Comparison of ENCODE assay signal across 30 cellular contexts in the genomic region with DNA sequence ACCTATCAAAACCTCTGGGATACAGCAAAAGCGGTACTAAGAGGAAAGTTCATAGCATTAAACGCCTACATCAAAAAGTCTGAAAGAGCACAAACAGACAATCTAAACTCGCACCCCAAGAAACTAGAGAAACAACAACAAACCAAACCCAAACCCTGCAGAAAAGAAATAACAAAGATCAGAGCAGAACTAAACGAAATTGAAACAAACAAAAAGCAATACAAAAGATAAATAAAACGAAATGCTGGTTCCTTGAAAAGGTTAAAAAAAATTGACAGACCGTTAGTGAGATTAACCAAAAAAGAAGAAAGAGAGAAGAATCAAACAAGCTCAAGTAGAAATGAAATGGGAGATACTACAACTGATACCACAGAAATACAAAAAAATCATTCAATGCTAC.
"Had no signal": no experiment of that assay in that cellular context is flagged by ENCODE, and none has a peak within 500 bp of the region (broad histone marks: within the 10 kb centered on the region; RNA-seq: fewer than 3 reads in every experiment).

No MANE protein-coding gene starts in this region.

- ATAC-seq: activated CD4-positive, alpha-beta T cell treated with anti-CD3 and anti-CD28 coated beads for 36 hours; activated CD8-positive, alpha-beta memory T cell treated with anti-CD3 and anti-CD28 coated beads, Interleukin-2, amount 10 ng/mL, durations not matched to agents 7 days and 5 days; activated CD8-positive, alpha-beta T cell treated with anti-CD3 and anti-CD28 coated beads, Interleukin-2, amount 10 ng/mL, durations not matched to agents 7 days and 5 days; activated naive CD4-positive, alpha-beta T cell treated with anti-CD3 and anti-CD28 coated beads, Interleukin-2, amount 50 U/mL, for 72 hours; activated T-cell treated with anti-CD3 and anti-CD28 coated beads, Interleukin-2, amount 50 U/mL, for 72 hours; effector memory CD8-positive, alpha-beta T cell; foreskin keratinocyte; gastrocnemius medialis; heart left ventricle had no signal

- H3K9me3 ChIP-seq: gastrocnemius medialis had no signal

- H3K4me3 ChIP-seq: ascending aorta, breast epithelium, cardiac muscle cell, coronary artery, dorsolateral prefrontal cortex, esophagus muscularis mucosa, gastrocnemius medialis, heart left ventricle had no signal

- H3K27me3 ChIP-seq: ascending aorta, breast epithelium, cardiac muscle cell, dorsolateral prefrontal cortex, esophagus muscularis mucosa, foreskin keratinocyte, gastrocnemius medialis, heart left ventricle had no signal

- DNase-seq: activated CD4-positive, alpha-beta memory T cell treated with anti-CD3 and anti-CD28 coated beads for 36 hours; activated CD4-positive, alpha-beta T cell treated with anti-CD3 and anti-CD28 coated beads for 36 hours; activated CD4-positive, alpha-beta T cell treated with anti-CD3 and anti-CD28 coated beads, Interleukin-2, amount 10 ng/mL, durations not matched to agents 24 days and 14 days; activated CD4-positive, CD25-positive, alpha-beta regulatory T cell; activated CD4-positive, CD25-positive, alpha-beta regulatory T cell treated with anti-CD3 and anti-CD28 coated beads, Interleukin-2, amount 50 U/mL, for 72 hours; activated CD8-positive, alpha-beta memory T cell treated with anti-CD3 and anti-CD28 coated beads, Interleukin-2, amount 10 ng/mL, durations not matched to agents 7 days and 5 days; activated CD8-positive, alpha-beta memory T cell treated with anti-CD3 and anti-CD28 coated beads, Interleukin-2, amount 50 U/mL, for 48 hours; activated CD8-positive, alpha-beta T cell treated with anti-CD3 and anti-CD28 coated beads, Interleukin-2, amount 10 ng/mL, durations not matched to agents 7 days and 5 days; activated gamma-delta T cell; activated naive CD4-positive, alpha-beta T cell; activated naive CD4-positive, alpha-beta T cell treated with anti-CD3 and anti-CD28 coated beads, Interleukin-2, amount 10 ng/mL, durations not matched to agents 7 days and 5 days; activated naive CD8-positive, alpha-beta T cell treated with anti-CD3 and anti-CD28 coated beads, Interleukin-2, amount 10 ng/mL, durations not matched to agents 7 days and 5 days; activated T-cell treated with anti-CD3 and anti-CD28 coated beads for 4 hours; activated T-cell treated with anti-CD3 and anti-CD28 coated beads, Interleukin-2, amount 50 U/mL, for 24 hours; activated T-cell treated with anti-CD3 and anti-CD28 coated beads, Interleukin-2, amount 50 U/mL, for 72 hours; central memory CD4-positive, alpha-beta T cell; dorsolateral prefrontal cortex; effector memory CD8-positive, alpha-beta T cell; erythroblast; foreskin keratinocyte; gastrocnemius medialis; glutamatergic neuron; heart left ventricle; T-helper 2 cell had no signal

- H3K36me3 ChIP-seq: breast epithelium, cardiac muscle cell, esophagus muscularis mucosa, gastrocnemius medialis, heart left ventricle had no signal

- H3K27ac ChIP-seq: ascending aorta, breast epithelium, cardiac muscle cell, coronary artery, dorsolateral prefrontal cortex, esophagus muscularis mucosa, foreskin keratinocyte, gastrocnemius medialis, heart left ventricle had no signal

- H3K4me1 ChIP-seq: ascending aorta, breast epithelium, esophagus muscularis mucosa, foreskin keratinocyte, gastrocnemius medialis, heart left ventricle had no signal
